Comparison of ENCODE assay signal across 8 cellular contexts in the genomic region with DNA sequence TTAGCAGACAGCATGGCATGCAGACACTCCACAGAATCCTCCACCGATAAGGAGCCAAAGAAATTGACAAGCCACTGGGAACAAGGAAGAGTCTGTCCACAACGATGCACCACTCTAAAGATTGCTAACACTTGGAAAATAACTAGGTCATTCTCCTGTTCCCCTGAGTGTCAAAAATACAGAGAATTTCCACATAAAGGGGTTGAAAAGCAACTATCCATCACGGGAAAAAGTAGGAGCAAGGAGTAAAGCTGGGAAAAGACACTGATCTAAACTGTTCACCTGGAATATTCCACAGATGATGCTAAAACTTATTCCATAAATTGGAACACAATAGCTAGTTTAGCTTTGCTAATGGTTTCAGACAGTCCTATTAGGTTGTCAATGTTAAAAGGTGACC.
"Had no signal": no experiment of that assay in that cellular context is flagged by ENCODE, and none has a peak within 500 bp of the region (broad histone marks: within the 10 kb centered on the region; RNA-seq: fewer than 3 reads in every experiment).

No MANE protein-coding gene starts in this region.

- ATAC-seq: GM12878 had no signal

- H3K4me3 ChIP-seq: GM12878 had no signal

- DNase-seq: GDM1, GF-D8 had no signal

- FAIRE-seq: G401.6, GM12878, GM12891, GM12892, GM18507, GM19239 had no signal
